Comparison of ENCODE assay signal across 8 cellular contexts in genomic region chr7:20407585-20408466, GRCh38.
A peak's percentile ranks its signal among the peaks of the same experiment; 100 is the strongest.
DNase-seq lines count a peak whose midpoint lies in the region; ATAC-seq and TF ChIP-seq lines count a peak whose summit lies in the region.

No MANE protein-coding gene starts in this region.

- no peak overlapping the region for H3K18ac ChIP-seq in neuronal stem cell (ENCODE audit: low read length)

- H2BK12ac ChIP-seq in neuronal stem cell (ENCODE audit: low read length): no peak overlapping the region

- H3K23ac ChIP-seq in neuronal stem cell (ENCODE audit: low read depth, low read length, poor library complexity): no peak overlapping the region

- no peak overlapping the region for H4K8ac ChIP-seq in neuronal stem cell (ENCODE audit: low read depth, low read length)

- no peak for TF ChIP-seq CTCF in epithelial cell of esophagus (IDR thresholded peaks at IDR 0.05; ENCODE audit: insufficient read depth, low read depth, low read length, missing control alignments)

- no peak overlapping the region for H3K14ac ChIP-seq in neuronal stem cell (ENCODE audit: low read length)

- H3K4me2 ChIP-seq in neuronal stem cell (ENCODE audit: insufficient read depth, low read length, poor library complexity, severe bottlenecking): no peak overlapping the region

- no CpG with 5 or more reads among the region's 5 CpGs for WGBS in neuronal stem cell (ENCODE audit: extremely low coverage in 2 of 2, insufficient read length in 2 of 2, insufficient replicate concordance in 1 of 2), 2 donors

- H3K79me1 ChIP-seq in neuronal stem cell (ENCODE audit: low read depth, low read length): no peaks in the 10 kb centered on the region

- H2AFZ ChIP-seq in neuronal stem cell (ENCODE audit: low read length): no peak overlapping the region

- no peak overlapping the region for H2BK15ac ChIP-seq in neuronal stem cell (ENCODE audit: low read length)

- peak overlapping the region; percentile 11 for H3K27ac ChIP-seq in neuronal stem cell (replicated peaks; ENCODE audit: low read length)

- DNase-seq in DMS153 treated with DMSO at 0.1 percent for 48 hours (lab: John Stamatoyannopoulos, UW; ENCODE audit: unreplicated experiment) (peak; percentile 96), NCI-H2227 treated with DMSO at 0.1 percent for 48 hours (lab: John Stamatoyannopoulos, UW) (peak; percentile 86), epithelial cell of esophagus (ENCODE audit: low read depth) (peak; percentile 83), neuronal stem cell (ENCODE audit: low spot score) (no peak), RKO (ENCODE audit: low spot score) (no peak)
- DNase-seq in stimulated activated CD4-positive, alpha-beta T cell treated with anti-CD3 and anti-CD28 coated beads, Interleukin-15, amount 100 ng/mL, for 24 hours: no peak

- H2BK5ac ChIP-seq in neuronal stem cell (ENCODE audit: low read length): no peak overlapping the region

- no peaks in the 10 kb centered on the region for H3K9me3 ChIP-seq in neuronal stem cell (replicated peaks in 1 of 2; ENCODE audit: control insufficient read depth in 2 of 2, insufficient read depth in 1 of 2, low read depth in 1 of 2, low read length in 2 of 2)

- no peak overlapping the region for H3K4ac ChIP-seq in neuronal stem cell (ENCODE audit: low read length)

- H3K4me1 ChIP-seq in neuronal stem cell (ENCODE audit: control insufficient read depth in 2 of 2, insufficient read depth in 1 of 2, low read depth in 1 of 2, low read length in 2 of 2): peaks cover 15 to 36% of the 10 kb centered on the region in 2 donors

- H3K36me3 ChIP-seq in neuronal stem cell (replicated peaks in 1 of 2; ENCODE audit: control insufficient read depth in 2 of 2, insufficient read depth in 2 of 2, low read length in 2 of 2): peaks cover 0 to 68% of the 10 kb centered on the region in 2 donors

- no peak overlapping the region for H3K9ac ChIP-seq in neuronal stem cell (ENCODE audit: low read depth, low read length, poor library complexity)

- no peak overlapping the region for H2BK120ac ChIP-seq in neuronal stem cell (ENCODE audit: low read depth, low read length)

- no peak overlapping the region for H2AK5ac ChIP-seq in neuronal stem cell (ENCODE audit: low read depth, low read length)

- ATAC-seq in HG02981 (IDR thresholded peaks at IDR 0.05; ENCODE audit: unreplicated experiment): no peak
- no peak for ATAC-seq in GM19455 (IDR thresholded peaks at IDR 0.05; ENCODE audit: unreplicated experiment)

- no peak overlapping the region for H4K91ac ChIP-seq in neuronal stem cell (ENCODE audit: low read depth, low read length, poor library complexity)

- H3K4me3 ChIP-seq in epithelial cell of esophagus (ENCODE audit: low read length) (no peak overlapping the region), neuronal stem cell (ENCODE audit: low read length in 2 of 2) (no peak overlapping the region)

- no peaks in the 10 kb centered on the region for H3K27me3 ChIP-seq in neuronal stem cell (ENCODE audit: control insufficient read depth in 3 of 3, insufficient read depth in 3 of 3, low read depth in 1 of 3, low read length in 3 of 3)

Comparison
In these comparisons a context has a peak if more than half of its experiments do, and no peak if none do; other contexts are left out.
1. DNase-seq: peak in DMS153 treated with DMSO at 0.1 percent for 48 hours (single experiment), NCI-H2227 treated with DMSO at 0.1 percent for 48 hours (single experiment) and epithelial cell of esophagus (single experiment); none in neuronal stem cell (single experiment), RKO (single experiment) and stimulated activated CD4-positive, alpha-beta T cell treated with anti-CD3 and anti-CD28 coated beads, Interleukin-15, amount 100 ng/mL, for 24 hours (single experiment).